In the genomic region with DNA sequence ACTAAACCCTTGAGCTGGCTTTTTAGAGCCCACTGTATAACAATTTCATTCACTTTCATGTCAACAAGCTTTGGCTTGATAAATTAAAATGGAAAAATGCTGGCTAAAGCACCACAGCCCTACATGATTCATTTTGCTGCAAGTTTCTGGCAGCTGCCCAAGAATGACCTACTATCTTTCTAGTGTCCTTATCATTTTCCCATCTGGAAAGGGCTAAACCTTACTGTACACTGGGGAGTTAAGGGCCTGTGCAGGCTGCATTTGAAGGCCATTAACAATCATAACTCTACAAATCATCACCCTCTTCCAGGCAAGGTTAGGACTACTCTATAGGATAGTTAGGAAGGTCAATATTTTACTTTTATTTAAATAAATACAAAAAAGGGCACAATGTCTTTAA, we compare ENCODE assay signal across 1 cellular context.
TF ChIP-seq lines count a peak whose summit lies in the region.

No MANE protein-coding gene starts in this region.

TF ChIP-seq in HEK293, 187 proteins besides CTCF, POLR2A, EP300 and RAD21 (continued from another document and continues in another):
- TF ChIP-seq, protein P1, sequence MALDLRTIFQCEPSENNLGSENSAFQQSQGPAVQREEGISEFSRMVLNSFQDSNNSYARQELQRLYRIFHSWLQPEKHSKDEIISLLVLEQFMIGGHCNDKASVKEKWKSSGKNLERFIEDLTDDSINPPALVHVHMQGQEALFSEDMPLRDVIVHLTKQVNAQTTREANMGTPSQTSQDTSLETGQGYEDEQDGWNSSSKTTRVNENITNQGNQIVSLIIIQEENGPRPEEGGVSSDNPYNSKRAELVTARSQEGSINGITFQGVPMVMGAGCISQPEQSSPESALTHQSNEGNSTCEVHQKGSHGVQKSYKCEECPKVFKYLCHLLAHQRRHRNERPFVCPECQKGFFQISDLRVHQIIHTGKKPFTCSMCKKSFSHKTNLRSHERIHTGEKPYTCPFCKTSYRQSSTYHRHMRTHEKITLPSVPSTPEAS (tag by site-specific recombination; IDR thresholded peaks at IDR 0.05): no peak
- TF ChIP-seq ZNF670 (tag by site-specific recombination; IDR thresholded peaks at IDR 0.05; ENCODE audit: low read depth): no peak
- TF ChIP-seq, protein P2, sequence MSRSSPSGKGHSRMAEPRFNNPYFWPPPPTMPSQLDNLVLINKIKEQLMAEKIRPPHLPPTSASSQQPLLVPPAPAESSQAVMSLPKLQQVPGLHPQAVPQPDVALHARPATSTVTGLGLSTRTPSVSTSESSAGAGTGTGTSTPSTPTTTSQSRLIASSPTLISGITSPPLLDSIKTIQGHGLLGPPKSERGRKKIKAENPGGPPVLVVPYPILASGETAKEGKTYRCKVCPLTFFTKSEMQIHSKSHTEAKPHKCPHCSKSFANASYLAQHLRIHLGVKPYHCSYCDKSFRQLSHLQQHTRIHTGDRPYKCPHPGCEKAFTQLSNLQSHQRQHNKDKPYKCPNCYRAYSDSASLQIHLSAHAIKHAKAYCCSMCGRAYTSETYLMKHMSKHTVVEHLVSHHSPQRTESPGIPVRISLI (tag by site-specific recombination; IDR thresholded peaks at IDR 0.05): no peak
- TF ChIP-seq ZXDB (tag by site-specific recombination; IDR thresholded peaks at IDR 0.05): peak; percentile 95
- no peak for TF ChIP-seq ZNF707 (tag by site-specific recombination; IDR thresholded peaks at IDR 0.05)
- TF ChIP-seq, protein P3, sequence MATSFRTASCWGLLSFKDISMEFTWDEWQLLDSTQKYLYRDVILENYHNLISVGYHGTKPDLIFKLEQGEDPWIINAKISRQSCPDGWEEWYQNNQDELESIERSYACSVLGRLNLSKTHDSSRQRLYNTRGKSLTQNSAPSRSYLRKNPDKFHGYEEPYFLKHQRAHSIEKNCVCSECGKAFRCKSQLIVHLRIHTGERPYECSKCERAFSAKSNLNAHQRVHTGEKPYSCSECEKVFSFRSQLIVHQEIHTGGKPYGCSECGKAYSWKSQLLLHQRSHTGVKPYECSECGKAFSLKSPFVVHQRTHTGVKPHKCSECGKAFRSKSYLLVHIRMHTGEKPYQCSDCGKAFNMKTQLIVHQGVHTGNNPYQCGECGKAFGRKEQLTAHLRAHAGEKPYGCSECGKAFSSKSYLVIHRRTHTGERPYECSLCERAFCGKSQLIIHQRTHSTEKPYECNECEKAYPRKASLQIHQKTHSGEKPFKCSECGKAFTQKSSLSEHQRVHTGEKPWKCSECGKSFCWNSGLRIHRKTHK (tag by site-specific recombination; IDR thresholded peaks at IDR 0.05): no peak
- TF ChIP-seq ZNF335 (tag by site-specific recombination; conservative IDR thresholded peaks at IDR 0.05): 0 out of 2 replicates have a peak, but pooled peaks have one; percentile 44
- no peak for TF ChIP-seq ELK4 (IDR thresholded peaks at IDR 0.05; ENCODE audit: borderline replicate concordance, low read depth, low read length)
- TF ChIP-seq ZNF837 (tag by site-specific recombination; IDR thresholded peaks at IDR 0.05): no peak
- peak; percentile 98 for TF ChIP-seq ZNF366 (tag by site-specific recombination; conservative IDR thresholded peaks at IDR 0.05)
- peak; percentile 24; the same call in 1 of the 2 replicates for TF ChIP-seq ZNF398 (tag by site-specific recombination; IDR thresholded peaks at IDR 0.05)
- TF ChIP-seq ZNF391 (tag by site-specific recombination; IDR thresholded peaks at IDR 0.05; ENCODE audit: borderline replicate concordance, low read depth): peak; percentile 94; the same call in 1 of the 2 replicates
- peak; percentile 81 for TF ChIP-seq ATF2 (tag by site-specific recombination; IDR thresholded peaks at IDR 0.05; ENCODE audit: low read depth)
- no peak for TF ChIP-seq KLF16 (tag by site-specific recombination; IDR thresholded peaks at IDR 0.05)
- TF ChIP-seq ZBTB48 (tag by site-specific recombination; IDR thresholded peaks at IDR 0.05): no peak
- TF ChIP-seq ZNF157 (tag by site-specific recombination; IDR thresholded peaks at IDR 0.05): no peak
- no peak for TF ChIP-seq ZNF175 (tag by site-specific recombination; IDR thresholded peaks at IDR 0.05)
- TF ChIP-seq ZNF473 (tag by site-specific recombination; IDR thresholded peaks at IDR 0.05): no peak
- TF ChIP-seq OVOL3 (tag by site-specific recombination; IDR thresholded peaks at IDR 0.05): peak; percentile 74
- TF ChIP-seq ZNF146 (tag by site-specific recombination; IDR thresholded peaks at IDR 0.05): no peak; the same call in 1 of the 2 replicates
- peak; percentile 86; the same call in 1 of the 2 replicates for TF ChIP-seq MZF1 (tag by site-specific recombination; IDR thresholded peaks at IDR 0.05; ENCODE audit: borderline replicate concordance)
- TF ChIP-seq, protein P4, sequence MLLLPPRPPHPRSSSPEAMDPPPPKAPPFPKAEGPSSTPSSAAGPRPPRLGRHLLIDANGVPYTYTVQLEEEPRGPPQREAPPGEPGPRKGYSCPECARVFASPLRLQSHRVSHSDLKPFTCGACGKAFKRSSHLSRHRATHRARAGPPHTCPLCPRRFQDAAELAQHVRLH (tag by site-specific recombination; IDR thresholded peaks at IDR 0.05): peak; percentile 75; the same call in 1 of the 2 replicates
- no peak for TF ChIP-seq ZNF148 (tag by site-specific recombination; IDR thresholded peaks at IDR 0.05; ENCODE audit: borderline replicate concordance)
- TF ChIP-seq SP7 (tag by site-specific recombination; IDR thresholded peaks at IDR 0.05): peak; percentile 97
- TF ChIP-seq, protein P5, sequence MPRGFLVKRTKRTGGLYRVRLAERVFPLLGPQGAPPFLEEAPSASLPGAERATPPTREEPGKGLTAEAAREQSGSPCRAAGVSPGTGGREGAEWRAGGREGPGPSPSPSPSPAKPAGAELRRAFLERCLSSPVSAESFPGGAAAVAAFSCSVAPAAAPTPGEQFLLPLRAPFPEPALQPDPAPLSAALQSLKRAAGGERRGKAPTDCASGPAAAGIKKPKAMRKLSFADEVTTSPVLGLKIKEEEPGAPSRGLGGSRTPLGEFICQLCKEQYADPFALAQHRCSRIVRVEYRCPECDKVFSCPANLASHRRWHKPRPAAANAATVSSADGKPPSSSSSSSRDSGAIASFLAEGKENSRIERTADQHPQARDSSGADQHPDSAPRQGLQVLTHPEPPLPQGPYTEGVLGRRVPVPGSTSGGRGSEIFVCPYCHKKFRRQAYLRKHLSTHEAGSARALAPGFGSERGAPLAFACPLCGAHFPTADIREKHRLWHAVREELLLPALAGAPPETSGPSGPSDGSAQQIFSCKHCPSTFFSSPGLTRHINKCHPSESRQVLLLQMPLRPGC (tag by site-specific recombination; IDR thresholded peaks at IDR 0.05): peak; percentile 94
- TF ChIP-seq GLI2 (tag by site-specific recombination; IDR thresholded peaks at IDR 0.05; ENCODE audit: borderline replicate concordance, low read depth): peak; percentile 92
- no peak for TF ChIP-seq HOXD13 (CRISPR knock-in tag; IDR thresholded peaks at IDR 0.05; ENCODE audit: borderline replicate concordance)
- TF ChIP-seq ZNF324 (tag by site-specific recombination; IDR thresholded peaks at IDR 0.05): peak; percentile 84
- peak; percentile 86 for TF ChIP-seq KLF17 (tag by site-specific recombination; IDR thresholded peaks at IDR 0.05)
- no peak for TF ChIP-seq ZNF23 (tag by site-specific recombination; IDR thresholded peaks at IDR 0.05; ENCODE audit: borderline replicate concordance)
- no peak for TF ChIP-seq ZNF791 (tag by site-specific recombination; IDR thresholded peaks at IDR 0.05)
- TF ChIP-seq TRIM28 (IDR thresholded peaks at IDR 0.05; ENCODE audit: borderline replicate concordance, low read length): no peak; the same call in 1 of the 2 replicates
- TF ChIP-seq ZIC2 (tag by site-specific recombination; IDR thresholded peaks at IDR 0.05): peak; percentile 28; the same call in 1 of the 2 replicates
- TF ChIP-seq ZNF645 (tag by site-specific recombination; IDR thresholded peaks at IDR 0.05): no peak
- peak; percentile 95 for TF ChIP-seq ZNF843 (tag by site-specific recombination; IDR thresholded peaks at IDR 0.05)
- TF ChIP-seq SETDB1 (IDR thresholded peaks at IDR 0.05; ENCODE audit: insufficient read length, low read length): no peak
- TF ChIP-seq ZFP69B (tag by site-specific recombination; IDR thresholded peaks at IDR 0.05): peak; percentile 73
- no peak for TF ChIP-seq ZNF529 (tag by site-specific recombination; IDR thresholded peaks at IDR 0.05; ENCODE audit: insufficient replicate concordance)
- peak; percentile 85 for TF ChIP-seq KLF8 (tag by site-specific recombination; IDR thresholded peaks at IDR 0.05)
- TF ChIP-seq ZFP41 (tag by site-specific recombination; IDR thresholded peaks at IDR 0.05; ENCODE audit: borderline replicate concordance): no peak
- TF ChIP-seq ZNF621 (tag by site-specific recombination; IDR thresholded peaks at IDR 0.05): no peak
- TF ChIP-seq ZNF211 (tag by site-specific recombination; IDR thresholded peaks at IDR 0.05; ENCODE audit: low read depth): no peak
- no peak for TF ChIP-seq AEBP2 (tag by site-specific recombination; IDR thresholded peaks at IDR 0.05; ENCODE audit: borderline replicate concordance)
